ENCODE assay signal across 8 cellular contexts in genomic region chr11:102733232-102733875, GRCh38. TPM values are rescaled to one million over a fixed set of nuclear protein-coding genes. Genes with fewer than 3 reads are reported as not detected.
A peak's percentile ranks its signal among the peaks of the same experiment; 100 is the strongest.
DNase-seq lines count a peak whose midpoint lies in the region; ATAC-seq and TF ChIP-seq lines count a peak whose summit lies in the region.

No MANE protein-coding gene starts in this region.

- no peak overlapping the region for H3K27ac Mint-ChIP-seq in neural crest cell (ENCODE audit: unreplicated experiment)

- no peaks in the 10 kb centered on the region for H3K4me1 ChIP-seq in HAP-1

- DNase-seq in Right ventricle myocardium superior, result peak; percentile 62
- DNase-seq in cardiac septum (ENCODE audit: low spot score), result no peak
- DNase-seq in HAP-1 (ENCODE audit: low spot score in 2 of 2), result peak; percentile 46 to 85
- DNase-seq in dorsolateral prefrontal cortex, result no peak
- peak; percentile 40 for DNase-seq in neural crest cell (ENCODE audit: low read depth, low spot score)
- no peak for DNase-seq in stimulated activated naive CD4-positive, alpha-beta T cell treated with Interleukin-2 at 50 U/mL for 16 hours (lab: John Stamatoyannopoulos, UW)

- H3K27ac ChIP-seq in dorsolateral prefrontal cortex, result no peak overlapping the region

- no peaks in the 10 kb centered on the region for H3K27me3 Mint-ChIP-seq in neural crest cell (ENCODE audit: low read depth)

- ATAC-seq in Right ventricle myocardium superior (ENCODE audit: poor library complexity), result no peak
- ATAC-seq in SK-N-SH treated with all-trans-retinoic acid at 6 μM for 48 hours, result peak; percentile 89

- H3K4me1 Mint-ChIP-seq in neural crest cell, result no peaks in the 10 kb centered on the region

- no peaks in the 10 kb centered on the region for H3K27me3 ChIP-seq in HAP-1 (ENCODE audit: low read depth)
- peaks cover 0 to 4% (median 0%) of the 10 kb centered on the region in 45 donors for H3K27me3 ChIP-seq in dorsolateral prefrontal cortex

- H3K9me3 ChIP-seq in HAP-1, result no peaks in the 10 kb centered on the region

- no peaks in the 10 kb centered on the region for H3K36me3 ChIP-seq in HAP-1 (replicated peaks)

- no peak overlapping the region for H3K4me3 ChIP-seq in HAP-1
- no peak overlapping the region for H3K4me3 ChIP-seq in dorsolateral prefrontal cortex

- intact Hi-C loops in Right ventricle myocardium superior (cut with DNase I), result no loop called here
- intact Hi-C loops in cardiac septum (cut with DNase I), result loop anchor here (5.0 kb wide), 1 partner anchor 209 kb away; no protein-coding TSS in a partner anchor
- intact Hi-C loops in dorsolateral prefrontal cortex (cut with DNase I), result no loop called here

- H3K36me3 Mint-ChIP-seq in neural crest cell (ENCODE audit: low read depth), result no peaks in the 10 kb centered on the region

- H3K9me3 Mint-ChIP-seq in neural crest cell, result no peaks in the 10 kb centered on the region

- TF ChIP-seq CTCF in LNCAP (IDR thresholded peaks at IDR 0.05), result peak; percentile 87
- TF ChIP-seq CTCF in dorsolateral prefrontal cortex (IDR thresholded peaks at IDR 0.05 in 54 of 56, conservative IDR thresholded peaks at IDR 0.05 in 2 of 56; ENCODE audit: low read depth in 1 of 56, partially characterized antibody in 56 of 56), result peak in 34 of 56 donors; percentile 8 to 44 (median 23)
- TF ChIP-seq CTCF in neural crest cell (conservative IDR thresholded peaks at IDR 0.05), result peak; percentile 76

- in situ Hi-C loops in HAP-1 (cut with MboI; ENCODE audit: low sequenced_read_pairs), result no loop called here

- no peak overlapping the region for H3K4me3 Mint-ChIP-seq in neural crest cell

TF ChIP-seq in SK-N-SH treated with all-trans-retinoic acid at 6 μM for 48 hours, 23 proteins besides CTCF, POLR2A, EP300 and RAD21:
- TF ChIP-seq ZC3H10 (CRISPR knock-in tag; IDR thresholded peaks at IDR 0.05) (no peak), PPARA (CRISPR knock-in tag; IDR thresholded peaks at IDR 0.05; ENCODE audit: borderline replicate concordance) (no peak), RARB (CRISPR knock-in tag; IDR thresholded peaks at IDR 0.05) (no peak), ZNF565 (CRISPR knock-in tag; conservative IDR thresholded peaks at IDR 0.05; ENCODE audit: low read depth) (no peak), ARNTL (CRISPR knock-in tag; IDR thresholded peaks at IDR 0.05; ENCODE audit: borderline replicate concordance, low read depth) (no peak), BACH2 (CRISPR knock-in tag; IDR thresholded peaks at IDR 0.05; ENCODE audit: borderline replicate concordance) (no peak)

RNA-seq across cellular contexts. Expression of gene MMP8, which starts 8.6 kb away (rescaled TPM):
- total RNA-seq in Right ventricle myocardium superior (not detected), cardiac septum (0.94 TPM), dorsolateral prefrontal cortex (10 to 100 TPM in 2 of 120 experiments, 1 to 10 TPM in 15, under 1 TPM in 19, not detected in 84; 0.16 to 17.5 (median 0.93) TPM), neural crest cell (not detected in 2 replicates)

RNA-seq across cellular contexts. Expression of gene MMP27, which starts 27.8 kb away (rescaled TPM):
- not detected for total RNA-seq in Right ventricle myocardium superior
- total RNA-seq in cardiac septum, result not detected
- not detected for total RNA-seq in dorsolateral prefrontal cortex
- total RNA-seq in neural crest cell, result not detected in 2 replicates

RNA-seq across cellular contexts. Expression of gene MMP10, which starts 47.1 kb away (rescaled TPM):
- total RNA-seq in Right ventricle myocardium superior (not detected), cardiac septum (not detected), dorsolateral prefrontal cortex (not detected), neural crest cell (not detected in 2 replicates)

Comparison
In these comparisons a context has a peak if more than half of its experiments do, and no peak if none do; other contexts are left out.
1. DNase-seq: peak in Right ventricle myocardium superior (single experiment), HAP-1 (2 of 2) and neural crest cell (single experiment); none in cardiac septum (single experiment), dorsolateral prefrontal cortex (0 of 10) and stimulated activated naive CD4-positive, alpha-beta T cell treated with Interleukin-2 at 50 U/mL for 16 hours (single experiment).
2. CTCF ChIP-seq: peak in every context shown above with its lines; median percentile 87 in LNCAP; 76 in neural crest cell; 23 in dorsolateral prefrontal cortex.